In the genomic region with DNA sequence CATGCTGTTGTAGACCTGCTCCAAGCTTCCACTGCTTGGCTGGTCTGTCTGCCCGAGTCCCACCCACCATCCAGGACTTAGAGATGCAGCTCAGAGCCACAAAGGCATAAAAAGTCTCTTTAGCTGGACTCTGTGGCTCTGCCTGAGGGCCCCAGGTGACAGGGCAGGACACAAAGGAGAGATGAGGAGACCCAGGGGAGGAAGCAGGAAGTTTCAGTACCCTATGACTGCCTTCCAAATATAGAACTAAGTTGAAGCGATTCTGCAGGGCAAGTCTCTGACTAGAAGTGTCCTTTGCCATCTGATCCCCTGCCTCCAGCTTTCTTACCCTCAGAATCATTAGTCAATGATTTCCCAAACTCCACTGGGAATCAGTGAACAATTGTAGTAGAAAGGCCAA, we compare ENCODE assay signal across 18 cellular contexts.
A peak's percentile ranks its signal among the peaks of the same experiment; 100 is the strongest.
DNase-seq lines count a peak whose midpoint lies in the region; ATAC-seq lines count a peak whose summit lies in the region.
"Had no signal": no experiment of that assay in that cellular context is flagged by ENCODE, and none has a peak within 500 bp of the region (broad histone marks: within the 10 kb centered on the region; RNA-seq: fewer than 3 reads in every experiment).

No MANE protein-coding gene starts in this region.

- ATAC-seq in GM18517 (IDR thresholded peaks at IDR 0.05; ENCODE audit: unreplicated experiment), result peak; percentile 47
- peak; percentile 76 for ATAC-seq in GM21515 (IDR thresholded peaks at IDR 0.05; ENCODE audit: unreplicated experiment)
- peak; percentile 47 for ATAC-seq in HG03095 (IDR thresholded peaks at IDR 0.05; ENCODE audit: unreplicated experiment)
- no peak for ATAC-seq in GM19324 (IDR thresholded peaks at IDR 0.05; ENCODE audit: low FRiP score, unreplicated experiment)
- ATAC-seq: foreskin keratinocyte; naive thymus-derived CD8-positive, alpha-beta T cell; Right ventricle myocardium inferior had no signal

- DNase-seq in germinal center (ENCODE audit: low spot score) (peak; percentile 51), NCI-H2029 treated with DMSO at 0.1 percent for 48 hours (lab: John Stamatoyannopoulos, UW) (no peak), superior temporal gyrus (ENCODE audit: extremely low spot score) (no peak)
- no peak for DNase-seq in stimulated activated CD4-positive, alpha-beta T cell treated with anti-CD3 and anti-CD28 coated beads, Interleukin-4, amount 100 ng/mL, for 1 hour
- DNase-seq: activated T-cell treated with anti-CD3 and anti-CD28 coated beads, Interleukin-2, amount 50 U/mL, for 24 hours; anterior cingulate cortex; C1 segment of cervical spinal cord; foreskin keratinocyte; GF-D8; MG63; naive thymus-derived CD8-positive, alpha-beta T cell; NCI-H524; small intestine had no signal
